ENCODE assay signal across 1 cellular context in genomic region chr11:72793452-72794367, GRCh38.
TF ChIP-seq lines count a peak whose summit lies in the region.

Gene STARD10, minus strand, starts transcription at chr11:72794047. Its CDS starts 12,866 bp downstream, at chr11:72781181.

TF ChIP-seq in K562, 482 proteins besides CTCF, POLR2A, EP300 and RAD21 (continued from another document and continues in another):
- TF ChIP-seq ZNF407 (IDR thresholded peaks at IDR 0.05; ENCODE audit: low read depth) = no peak
- peak; percentile 17; the same call in 1 of the 2 replicates for TF ChIP-seq ATF3 (IDR thresholded peaks at IDR 0.05)
- peak; percentile 51 for TF ChIP-seq ATF3 (CRISPR knock-in tag; conservative IDR thresholded peaks at IDR 0.05)
- TF ChIP-seq ZFP91 (CRISPR knock-in tag; IDR thresholded peaks at IDR 0.05) = no peak
- TF ChIP-seq ZBTB1 (CRISPR knock-in tag; IDR thresholded peaks at IDR 0.05; ENCODE audit: borderline replicate concordance, low read depth) = no peak
- TF ChIP-seq FIP1L1 (IDR thresholded peaks at IDR 0.05; ENCODE audit: low read depth, low read length, poor library complexity, severe bottlenecking) = peak; percentile 68
- no peak for TF ChIP-seq IRF2 (CRISPR knock-in tag; IDR thresholded peaks at IDR 0.05)
- peak; percentile 82 for TF ChIP-seq PKNOX1 (IDR thresholded peaks at IDR 0.05)
- no peak for TF ChIP-seq ZNF436 (CRISPR knock-in tag; IDR thresholded peaks at IDR 0.05)
- no peak for TF ChIP-seq DACH1 (IDR thresholded peaks at IDR 0.05; ENCODE audit: partially characterized antibody)
- TF ChIP-seq SIN3A (IDR thresholded peaks at IDR 0.05; ENCODE audit: borderline replicate concordance in 2 of 2, control insufficient read depth in 1 of 2, low read depth in 2 of 2, low read length in 2 of 2) = no peak
- no peak for TF ChIP-seq CLOCK (CRISPR knock-in tag; IDR thresholded peaks at IDR 0.05; ENCODE audit: borderline replicate concordance)
- TF ChIP-seq TCF7 (IDR thresholded peaks at IDR 0.05; ENCODE audit: borderline replicate concordance) = no peak
- no peak for TF ChIP-seq BRF2 (IDR thresholded peaks at IDR 0.05; ENCODE audit: borderline replicate concordance, insufficient read depth, insufficient read length)
- no peak for TF ChIP-seq ELK3 (CRISPR knock-in tag; IDR thresholded peaks at IDR 0.05)
- no peak for TF ChIP-seq SNAPC5 (CRISPR knock-in tag; IDR thresholded peaks at IDR 0.05)
- peak; percentile 72; the same call in 1 of the 2 replicates for TF ChIP-seq ZBTB7A (IDR thresholded peaks at IDR 0.05; ENCODE audit: borderline replicate concordance, control insufficient read depth, low read depth, low read length)
- TF ChIP-seq PCBP2 (IDR thresholded peaks at IDR 0.05; ENCODE audit: low read depth, low read length, poor library complexity, severe bottlenecking) = no peak
- TF ChIP-seq NFE2L1 (tag; IDR thresholded peaks at IDR 0.05; ENCODE audit: borderline replicate concordance, low read depth) = no peak
- peak; percentile 54; the same call in 1 of the 2 replicates for TF ChIP-seq ZBTB43 (CRISPR knock-in tag; IDR thresholded peaks at IDR 0.05)
- TF ChIP-seq ZBTB33 (CRISPR knock-in tag; IDR thresholded peaks at IDR 0.05) = no peak
- TF ChIP-seq KLF13 (tag; IDR thresholded peaks at IDR 0.05; ENCODE audit: borderline replicate concordance, low read depth) = no peak
- TF ChIP-seq ILF3 (IDR thresholded peaks at IDR 0.05; ENCODE audit: borderline replicate concordance) = no peak
- peak; percentile 85 for TF ChIP-seq GABPB1 (CRISPR knock-in tag; IDR thresholded peaks at IDR 0.05)
- 0 out of 2 replicates have a peak, but pooled peaks have one; percentile 53 for TF ChIP-seq CBFB (CRISPR knock-in tag; IDR thresholded peaks at IDR 0.05)
- TF ChIP-seq ZNF655 (CRISPR knock-in tag; IDR thresholded peaks at IDR 0.05) = no peak
- no peak for TF ChIP-seq TFAM (CRISPR knock-in tag; conservative IDR thresholded peaks at IDR 0.05)
- TF ChIP-seq SLC30A9 (CRISPR knock-in tag; IDR thresholded peaks at IDR 0.05) = no peak
- no peak for TF ChIP-seq SRSF9 (IDR thresholded peaks at IDR 0.05; ENCODE audit: borderline replicate concordance, low read depth, low read length)
- no peak for TF ChIP-seq TAF15 (IDR thresholded peaks at IDR 0.05; ENCODE audit: low read depth, low read length)
- no peak for TF ChIP-seq POLR3A (IDR thresholded peaks at IDR 0.05; ENCODE audit: borderline replicate concordance, extremely low read depth, insufficient read depth, insufficient read length)
- TF ChIP-seq HOXB6 (CRISPR knock-in tag; IDR thresholded peaks at IDR 0.05; ENCODE audit: borderline replicate concordance) = no peak
- no peak for TF ChIP-seq POLR2AphosphoS5 (IDR thresholded peaks at IDR 0.05; ENCODE audit: control insufficient read depth, insufficient read depth, low read depth, low read length)
